1 cellular context compared by ENCODE assay signal in the genomic region with DNA sequence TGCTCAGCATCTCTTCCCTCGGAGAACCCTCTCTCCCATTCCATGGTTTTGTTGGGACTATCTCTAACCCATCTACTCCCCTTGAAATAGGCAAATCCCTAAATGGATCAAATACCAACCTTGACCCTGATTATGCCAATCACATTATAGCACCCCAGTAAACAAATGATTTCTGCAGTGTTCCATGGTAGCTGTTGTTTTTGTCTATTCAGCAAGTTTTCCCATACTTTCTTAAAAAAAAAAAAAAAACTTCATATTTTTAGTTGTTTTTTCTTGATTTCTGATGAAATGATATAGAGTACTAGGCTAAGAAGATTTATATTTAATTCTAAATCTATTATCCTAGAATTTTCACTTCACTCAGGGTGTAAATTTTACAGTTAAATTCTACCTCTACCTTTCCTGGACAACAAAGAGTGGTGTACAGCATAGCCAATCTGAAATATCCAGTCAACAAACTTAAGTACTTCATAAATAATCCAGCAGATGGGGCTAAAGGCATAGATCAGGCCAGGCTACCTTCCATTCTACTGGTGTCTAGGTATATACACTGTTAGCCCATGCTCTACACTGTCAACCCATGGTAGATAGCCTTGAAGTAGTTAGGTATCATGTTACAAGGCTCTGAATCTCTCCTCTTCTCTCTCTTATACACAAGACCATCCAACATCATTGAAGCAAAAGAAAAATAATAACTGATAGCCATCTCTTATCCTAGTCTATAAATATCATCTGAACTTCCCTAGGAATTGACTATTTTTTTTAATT.
TF ChIP-seq lines count a peak whose summit lies in the region.

No MANE protein-coding gene starts in this region.

TF ChIP-seq in HepG2, 621 proteins besides CTCF, POLR2A, EP300 and RAD21 (continued from another document):
- peak; percentile 29; the same call in 1 of the 2 replicates for TF ChIP-seq DRAP1 (CRISPR knock-in tag; IDR thresholded peaks at IDR 0.05)
- no peak for TF ChIP-seq ZSCAN29 (CRISPR knock-in tag; conservative IDR thresholded peaks at IDR 0.05)
- TF ChIP-seq, protein P1, sequence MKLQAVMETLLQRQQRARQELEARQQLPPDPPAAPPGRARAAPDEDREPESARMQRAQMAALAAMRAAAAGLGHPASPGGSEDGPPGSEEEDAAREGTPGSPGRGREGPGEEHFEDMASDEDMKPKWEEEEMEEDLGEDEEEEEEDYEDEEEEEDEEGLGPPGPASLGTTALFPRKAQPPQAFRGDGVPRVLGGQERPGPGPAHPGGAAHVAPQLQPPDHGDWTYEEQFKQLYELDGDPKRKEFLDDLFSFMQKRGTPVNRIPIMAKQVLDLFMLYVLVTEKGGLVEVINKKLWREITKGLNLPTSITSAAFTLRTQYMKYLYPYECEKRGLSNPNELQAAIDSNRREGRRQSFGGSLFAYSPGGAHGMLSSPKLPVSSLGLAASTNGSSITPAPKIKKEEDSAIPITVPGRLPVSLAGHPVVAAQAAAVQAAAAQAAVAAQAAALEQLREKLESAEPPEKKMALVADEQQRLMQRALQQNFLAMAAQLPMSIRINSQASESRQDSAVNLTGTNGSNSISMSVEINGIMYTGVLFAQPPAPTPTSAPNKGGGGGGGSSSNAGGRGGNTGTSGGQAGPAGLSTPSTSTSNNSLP (IDR thresholded peaks at IDR 0.05; ENCODE audit: low read depth, low read length): peak; percentile 48; the same call in 1 of the 2 replicates
- TF ChIP-seq FOXJ3 (CRISPR knock-in tag; IDR thresholded peaks at IDR 0.05; ENCODE audit: borderline replicate concordance): peak; percentile 49; the same call in 1 of the 2 replicates
- TF ChIP-seq HMGXB4 (CRISPR knock-in tag; IDR thresholded peaks at IDR 0.05; ENCODE audit: borderline replicate concordance in 1 of 2, low read depth in 1 of 2): peak in 1 of 2 experiments; percentile 48; a peak in 1 of 4 replicates
- TF ChIP-seq NONO (IDR thresholded peaks at IDR 0.05): no peak
- no peak for TF ChIP-seq NONO (CRISPR knock-in tag; conservative IDR thresholded peaks at IDR 0.05)
- peak; percentile 47; the same call in 1 of the 2 replicates for TF ChIP-seq THAP11 (CRISPR knock-in tag; IDR thresholded peaks at IDR 0.05)
- peak; percentile 91 for TF ChIP-seq SIX4 (CRISPR knock-in tag; IDR thresholded peaks at IDR 0.05)
- no peak for TF ChIP-seq WIZ (CRISPR knock-in tag; IDR thresholded peaks at IDR 0.05)
- no peak for TF ChIP-seq DBP (CRISPR knock-in tag; IDR thresholded peaks at IDR 0.05; ENCODE audit: not compliant biosample characterization)
- no peak for TF ChIP-seq CHD4 (IDR thresholded peaks at IDR 0.05; ENCODE audit: borderline replicate concordance, low read length)
- no peak for TF ChIP-seq ZFP37 (CRISPR knock-in tag; IDR thresholded peaks at IDR 0.05; ENCODE audit: borderline replicate concordance)
- peak; percentile 93 for TF ChIP-seq MAFF (IDR thresholded peaks at IDR 0.05; ENCODE audit: low read depth, low read length)
